In genomic region chr2:230067990-230068657, GRCh38 we compare ENCODE assay signal across 8 cellular contexts. TPM values are rescaled to one million over a fixed set of nuclear protein-coding genes. Genes with fewer than 3 reads are reported as not detected.
DNase-seq lines count a peak whose midpoint lies in the region; ATAC-seq and TF ChIP-seq lines count a peak whose summit lies in the region.

No MANE protein-coding gene starts in this region.

- no peaks in the 10 kb centered on the region for H3K36me3 ChIP-seq in MM.1S (replicated peaks; ENCODE audit: insufficient read depth, low read length)
- H3K36me3 ChIP-seq in mesendoderm (ENCODE audit: control insufficient read depth, insufficient read depth, low read length): no peaks in the 10 kb centered on the region
- H3K36me3 ChIP-seq in SJCRH30: no peaks in the 10 kb centered on the region

- peak; percentile 53 for ATAC-seq in GM21528 (IDR thresholded peaks at IDR 0.05; ENCODE audit: low FRiP score, unreplicated experiment)
- ATAC-seq in effector memory CD8-positive, alpha-beta T cell (replicated peaks): peak; percentile 35
- ATAC-seq in stimulated activated memory B cell treated with anti-CD40 and anti-IgM and Interleukin-4, amounts not matched to agents 10 μg/mL and 1 μg/mL and 100 μg/mL, for 72 hours: peak; percentile 72

- CTCF ChIA-PET in Calu3 (lab: Charles Lee): interaction anchor here (1.0 to 3.0 kb wide), 8 partner anchors 8 to 92 kb away, joined by 3 to 33 read pairs (median 4); no protein-coding TSS in a partner anchor

- no peak overlapping the region for H3K18ac ChIP-seq in mesendoderm (ENCODE audit: low read length)

- H2BK5ac ChIP-seq in mesendoderm (ENCODE audit: low read length): no peak overlapping the region

- no TSS peak for BruUV-seq in Calu3 (replicated peaks; lab: Mats Ljungman, UMichigan)

- DNase-seq in Calu3 (peak; percentile 78), MM.1S (peak; percentile 70), mesendoderm (peak; percentile 61), SJCRH30 (no peak)
- peak; percentile 19 to 29 for DNase-seq in activated CD4-positive, alpha-beta T cell treated with anti-CD3 and anti-CD28 coated beads, Interleukin-2, amount 50 U/mL, for 4 hours
- peak; percentile 8 to 35 (median 12) for DNase-seq in effector memory CD8-positive, alpha-beta T cell

- H3K4me1 ChIP-seq in MM.1S (ENCODE audit: low read length) (peaks cover 8% of the 10 kb centered on the region), mesendoderm (ENCODE audit: control insufficient read depth, low read depth, low read length) (peaks cover 2% of the 10 kb centered on the region), SJCRH30 (no peaks in the 10 kb centered on the region)

- H3K4ac ChIP-seq in mesendoderm (ENCODE audit: low read depth, low read length): no peak overlapping the region

- intact Hi-C loops in Calu3 (cut with micrococcal nuclease; ENCODE audit: unreplicated experiment): loop anchor here (1.0 to 10.0 kb wide), 3 partner anchors 60 to 347 kb away; partner anchors contain the start of gene SP100

- H3K27me3 ChIP-seq in MM.1S (replicated peaks; ENCODE audit: insufficient read depth, low read length): no peaks in the 10 kb centered on the region
- H3K27me3 ChIP-seq in mesendoderm (ENCODE audit: insufficient read depth, low read length, poor library complexity): no peaks in the 10 kb centered on the region
- peaks cover 8% of the 10 kb centered on the region; the same call in 1 of the 2 replicates for H3K27me3 ChIP-seq in SJCRH30

- H3K4me2 ChIP-seq in MM.1S (ENCODE audit: low read depth, low read length) (peak overlapping the region; percentile 88), mesendoderm (ENCODE audit: low read length) (peak overlapping the region; percentile 96)

- H2AFZ ChIP-seq in MM.1S (ENCODE audit: low read length): peak overlapping the region; percentile 88

- H3K9ac ChIP-seq in MM.1S (ENCODE audit: low read length): peak overlapping the region; percentile 85
- peak overlapping the region; percentile 60 for H3K9ac ChIP-seq in mesendoderm (ENCODE audit: low read length)

- TF ChIP-seq CTCF in Calu3 (IDR thresholded peaks at IDR 0.05; ENCODE audit: unreplicated experiment) (no peak), MM.1S (IDR thresholded peaks at IDR 0.05; ENCODE audit: low read length) (peak; percentile 21)

- no peak overlapping the region for H2BK120ac ChIP-seq in mesendoderm (ENCODE audit: low read depth, low read length)

- peaks cover 11% of the 10 kb centered on the region for H3K4me1 Mint-ChIP-seq in Calu3 (ENCODE audit: low read depth, unreplicated experiment)
- H3K4me1 Mint-ChIP-seq in effector memory CD8-positive, alpha-beta T cell (ENCODE audit: low read depth in 2 of 2): peaks cover 14 to 25% of the 10 kb centered on the region in 2 donors
- H3K4me1 Mint-ChIP-seq in stimulated activated memory B cell treated with anti-CD40 and anti-IgM and Interleukin-4, amounts not matched to agents 10 μg/mL and 1 μg/mL and 100 μg/mL, for 72 hours: peaks cover 23% of the 10 kb centered on the region

- H3K9me3 ChIP-seq in MM.1S (replicated peaks; ENCODE audit: insufficient read depth, low read length): no peaks in the 10 kb centered on the region
- H3K9me3 ChIP-seq in SJCRH30 (replicated peaks): no peaks in the 10 kb centered on the region

- H3K79me2 ChIP-seq in MM.1S (ENCODE audit: low read length) (peaks cover 44% of the 10 kb centered on the region), mesendoderm (ENCODE audit: control insufficient read depth, insufficient read depth, low read length) (no peaks in the 10 kb centered on the region)

- H3K79me1 ChIP-seq in mesendoderm (ENCODE audit: low read length): no peaks in the 10 kb centered on the region

- peak overlapping the region; percentile 71 for H3K4me3 Mint-ChIP-seq in Calu3 (ENCODE audit: low read depth, unreplicated experiment)
- H3K4me3 Mint-ChIP-seq in effector memory CD8-positive, alpha-beta T cell: peak overlapping the region; percentile 71 to 83
- peak overlapping the region; percentile 94 for H3K4me3 Mint-ChIP-seq in stimulated activated memory B cell treated with anti-CD40 and anti-IgM and Interleukin-4, amounts not matched to agents 10 μg/mL and 1 μg/mL and 100 μg/mL, for 72 hours

- H3K27me3 Mint-ChIP-seq in Calu3 (ENCODE audit: unreplicated experiment): no peaks in the 10 kb centered on the region
- peaks cover 22 to 24% of the 10 kb centered on the region in 2 donors for H3K27me3 Mint-ChIP-seq in effector memory CD8-positive, alpha-beta T cell
- H3K27me3 Mint-ChIP-seq in stimulated activated memory B cell treated with anti-CD40 and anti-IgM and Interleukin-4, amounts not matched to agents 10 μg/mL and 1 μg/mL and 100 μg/mL, for 72 hours: no peaks in the 10 kb centered on the region

- peak overlapping the region; percentile 26 for H3K27ac Mint-ChIP-seq in Calu3 (ENCODE audit: unreplicated experiment)
- no peak overlapping the region for H3K27ac Mint-ChIP-seq in effector memory CD8-positive, alpha-beta T cell
- H3K27ac Mint-ChIP-seq in stimulated activated memory B cell treated with anti-CD40 and anti-IgM and Interleukin-4, amounts not matched to agents 10 μg/mL and 1 μg/mL and 100 μg/mL, for 72 hours: peak overlapping the region; percentile 82

- H4K20me1 ChIP-seq in MM.1S (ENCODE audit: insufficient read depth, low read length): no peaks in the 10 kb centered on the region

- H3K9me2 ChIP-seq in MM.1S (replicated peaks; ENCODE audit: insufficient read depth, low read length): no peaks in the 10 kb centered on the region

- peak overlapping the region; percentile 81 for H3K56ac ChIP-seq in mesendoderm (ENCODE audit: low read length)

- H4K8ac ChIP-seq in mesendoderm (ENCODE audit: low read depth, low read length): no peak overlapping the region

- no CpG with 5 or more reads among the region's 65 CpGs for WGBS in mesendoderm (ENCODE audit: extremely low coverage, insufficient coverage, low lambda C conversion rate)

- H3K4me3 ChIP-seq in MM.1S (ENCODE audit: low read length) (peak overlapping the region; percentile 89), mesendoderm (ENCODE audit: low read length) (peak overlapping the region; percentile 33), SJCRH30 (no peak overlapping the region)

- H3K9me3 Mint-ChIP-seq in Calu3 (ENCODE audit: low read depth, unreplicated experiment): no peaks in the 10 kb centered on the region
- no peaks in the 10 kb centered on the region for H3K9me3 Mint-ChIP-seq in effector memory CD8-positive, alpha-beta T cell
- H3K9me3 Mint-ChIP-seq in stimulated activated memory B cell treated with anti-CD40 and anti-IgM and Interleukin-4, amounts not matched to agents 10 μg/mL and 1 μg/mL and 100 μg/mL, for 72 hours: no peaks in the 10 kb centered on the region

- H4K5ac ChIP-seq in mesendoderm (ENCODE audit: low read length): no peak overlapping the region

- no peak overlapping the region for H2AK5ac ChIP-seq in mesendoderm (ENCODE audit: low read length)

- H3F3A ChIP-seq in MM.1S (ENCODE audit: insufficient read depth, low read length): peaks cover 12% of the 10 kb centered on the region

- peaks cover 22% of the 10 kb centered on the region for H3K36me3 Mint-ChIP-seq in Calu3 (ENCODE audit: insufficient read depth, unreplicated experiment)
- peaks cover 14% of the 10 kb centered on the region for H3K36me3 Mint-ChIP-seq in effector memory CD8-positive, alpha-beta T cell (ENCODE audit: insufficient read depth)
- H3K36me3 Mint-ChIP-seq in stimulated activated memory B cell treated with anti-CD40 and anti-IgM and Interleukin-4, amounts not matched to agents 10 μg/mL and 1 μg/mL and 100 μg/mL, for 72 hours: no peaks in the 10 kb centered on the region

- H3K27ac ChIP-seq in MM.1S (ENCODE audit: low read length) (peak overlapping the region; percentile 75; the same call in 1 of the 2 replicates), mesendoderm (ENCODE audit: low read depth, low read length) (no peak overlapping the region), SJCRH30 (no peak overlapping the region)

- H2BK15ac ChIP-seq in mesendoderm (replicated peaks; ENCODE audit: low read depth): no peak overlapping the region

- no peak overlapping the region for H3K23ac ChIP-seq in mesendoderm (ENCODE audit: low read length)

RNA-seq across cellular contexts. Expression of gene SLC16A14, which starts 0.6 kb away (rescaled TPM):
- total RNA-seq in Calu3 (2022): 3.7 and 5.5 TPM in 2 replicates
- polyA plus RNA-seq in mesendoderm (2013, experiment 1 of 2): 0.59 TPM
- 0.69 TPM for polyA plus RNA-seq in mesendoderm (2013, experiment 2 of 2)
- not detected in 2 replicates for total RNA-seq in SJCRH30 (2014; rRNA removed; shearing (Covaris generic))

Comparison
In these comparisons a context has a peak if more than half of its experiments do, and no peak if none do; other contexts are left out.
1. DNase-seq: peak in Calu3 (single experiment), MM.1S (single experiment), activated CD4-positive, alpha-beta T cell treated with anti-CD3 and anti-CD28 coated beads, Interleukin-2, amount 50 U/mL, for 4 hours (2 of 2), effector memory CD8-positive, alpha-beta T cell (3 of 3) and mesendoderm (single experiment); none in SJCRH30 (0 of 2).
2. H3K27ac Mint-ChIP-seq: peak in Calu3 (single experiment) and stimulated activated memory B cell treated with anti-CD40 and anti-IgM and Interleukin-4, amounts not matched to agents 10 μg/mL and 1 μg/mL and 100 μg/mL, for 72 hours (single experiment); none in effector memory CD8-positive, alpha-beta T cell (0 of 2).
3. Peak in every context shown above with its lines, with median percentiles within 50 percentile points of each other: H3K4me3 Mint-ChIP-seq and ATAC-seq.